Comparison of ENCODE assay signal across 21 cellular contexts in genomic region chr7:390761-391410, GRCh38.
DNase-seq lines count a peak whose midpoint lies in the region; ATAC-seq and TF ChIP-seq lines count a peak whose summit lies in the region.
"Had no signal": no experiment of that assay in that cellular context is flagged by ENCODE, and none has a peak within 500 bp of the region (broad histone marks: within the 10 kb centered on the region; RNA-seq: fewer than 3 reads in every experiment).

No MANE protein-coding gene starts in this region.

- no peaks in the 10 kb centered on the region for H3K27me3 Mint-ChIP-seq in type B pancreatic cell
- H3K27me3 Mint-ChIP-seq in activated CD4-positive, alpha-beta T cell treated with anti-CD3 and anti-CD28 coated beads for 36 hours = peaks cover 2% of the 10 kb centered on the region
- H3K27me3 Mint-ChIP-seq: activated naive CD8-positive, alpha-beta T cell had no signal

- TF ChIP-seq CTCF in GM13976 (IDR thresholded peaks at IDR 0.05; ENCODE audit: borderline replicate concordance, control extremely low read depth, extremely low read depth, insufficient read depth, missing control alignments) (no peak), heart left ventricle (IDR thresholded peaks at IDR 0.05) (no peak), ovary (IDR thresholded peaks at IDR 0.05) (no peak), type B pancreatic cell (conservative IDR thresholded peaks at IDR 0.05) (no peak)

- in situ Hi-C loops in GM13976 (cut with MboI; ENCODE audit: low sequenced_read_pairs, unreplicated experiment) = no loop called here

- ATAC-seq in heart left ventricle = peak in 1 of 4 donors; percentile 11
- ATAC-seq in activated CD4-positive, alpha-beta T cell treated with anti-CD3 and anti-CD28 coated beads for 36 hours = no peak
- ATAC-seq: activated T-cell treated with anti-CD3 and anti-CD28 coated beads, Interleukin-2, amount 50 U/mL, for 72 hours had no signal

- H3K4me1 Mint-ChIP-seq in type B pancreatic cell (ENCODE audit: unreplicated experiment) = no peaks in the 10 kb centered on the region
- H3K4me1 Mint-ChIP-seq in activated CD4-positive, alpha-beta T cell treated with anti-CD3 and anti-CD28 coated beads for 36 hours = no peaks in the 10 kb centered on the region

- no peaks in the 10 kb centered on the region for H3K27me3 ChIP-seq in BLaER1
- H3K27me3 ChIP-seq in heart left ventricle = no peaks in the 10 kb centered on the region
- H3K27me3 ChIP-seq in ovary = no peaks in the 10 kb centered on the region

- peak overlapping the region; percentile 83 for H3K4me2 ChIP-seq in BLaER1

- POLR2A ChIA-PET in activated CD4-positive, alpha-beta T cell treated with anti-CD3 and anti-CD28 coated beads for 36 hours (lab: Charles Lee) = no interaction called here

- peaks cover 25% of the 10 kb centered on the region for H3K4me1 ChIP-seq in BLaER1
- peaks cover 0 to 9% (median 0%) of the 10 kb centered on the region in 12 donors for H3K4me1 ChIP-seq in heart left ventricle
- H3K4me1 ChIP-seq in ovary (ENCODE audit: insufficient read depth) = no peaks in the 10 kb centered on the region
- H3K4me1 ChIP-seq: Caco-2 had no signal

- DNase-seq in GM13976 (ENCODE audit: low spot score) (peak; percentile 22), heart left ventricle (peak; percentile 5 to 54 (median 12)), ovary (peak in 3 of 5 donors; percentile 9 to 17 (median 11)), type B pancreatic cell (ENCODE audit: extremely low spot score, unreplicated experiment) (no peak)
- no peak for DNase-seq in activated CD4-positive, alpha-beta T cell treated with anti-CD3 and anti-CD28 coated beads for 1 hour
- DNase-seq in activated CD4-positive, alpha-beta T cell treated with anti-CD3 and anti-CD28 coated beads for 36 hours = no peak
- DNase-seq: activated CD4-positive, alpha-beta T cell treated with anti-CD3 and anti-CD28 coated beads, Interleukin-2, amount 50 U/mL, for 4 hours; activated T-cell treated with anti-CD3 and anti-CD28 coated beads, Interleukin-2, amount 50 U/mL, for 72 hours; AML-193; cortex of kidney; EL; hippocampal formation; Kasumi-1; NCI-H1092; NCI-H2081; nephron progenitor cell had no signal

- H3K27ac ChIP-seq in BLaER1 = peak overlapping the region; percentile 65; the same call in 1 of the 2 replicates
- H3K27ac ChIP-seq in heart left ventricle = no peak overlapping the region
- H3K27ac ChIP-seq in ovary = no peak overlapping the region
- H3K27ac ChIP-seq: thoracic aorta had no signal

- TF ChIP-seq POLR2A in heart left ventricle (IDR thresholded peaks at IDR 0.05) (no peak), ovary (IDR thresholded peaks at IDR 0.05) (no peak)

- H3K9me3 ChIP-seq in BLaER1 = peaks cover 48% of the 10 kb centered on the region
- peaks cover 0 to 22% (median 9%) of the 10 kb centered on the region in 12 donors for H3K9me3 ChIP-seq in heart left ventricle
- no peaks in the 10 kb centered on the region for H3K9me3 ChIP-seq in ovary

- CTCF ChIA-PET in activated CD4-positive, alpha-beta T cell treated with anti-CD3 and anti-CD28 coated beads for 36 hours (lab: Charles Lee) = interaction anchor here (0.6 kb wide), 2 partner anchors 58 to 303 kb away, joined by 3 read pairs; no protein-coding TSS in a partner anchor

- peaks cover 7% of the 10 kb centered on the region for H3K9me3 Mint-ChIP-seq in type B pancreatic cell
- peaks cover 12% of the 10 kb centered on the region for H3K9me3 Mint-ChIP-seq in activated CD4-positive, alpha-beta T cell treated with anti-CD3 and anti-CD28 coated beads for 36 hours (ENCODE audit: low read depth)

- no peak overlapping the region for H3K4me3 Mint-ChIP-seq in type B pancreatic cell
- H3K4me3 Mint-ChIP-seq in activated CD4-positive, alpha-beta T cell treated with anti-CD3 and anti-CD28 coated beads for 36 hours = no peak overlapping the region
- H3K4me3 Mint-ChIP-seq: activated naive CD8-positive, alpha-beta T cell; activated T-cell treated with anti-CD3 and anti-CD28 coated beads, Interleukin-2, amount 50 U/mL, for 72 hours; mesothelial cell of epicardium; nephron progenitor cell had no signal

- no peaks in the 10 kb centered on the region for H3K36me3 ChIP-seq in BLaER1
- H3K36me3 ChIP-seq in heart left ventricle = no peaks in the 10 kb centered on the region
- no peaks in the 10 kb centered on the region for H3K36me3 ChIP-seq in ovary
- H3K36me3 ChIP-seq: thoracic aorta had no signal

- intact Hi-C loops in heart left ventricle (cut with DNase I) (loop anchor here in 1 of 10 donors (10.0 kb wide), 1 partner anchor 64 kb away; no protein-coding TSS in a partner anchor), ovary (cut with DNase I) (no loop called here)
- intact Hi-C loops in activated CD4-positive, alpha-beta T cell treated with anti-CD3 and anti-CD28 coated beads for 36 hours (cut with DNase I, micrococcal nuclease) = no loop called here

- H3K4me3 ChIP-seq in BLaER1 = no peak overlapping the region
- no peak overlapping the region for H3K4me3 ChIP-seq in heart left ventricle
- no peak overlapping the region for H3K4me3 ChIP-seq in ovary
- H3K4me3 ChIP-seq: thoracic aorta had no signal

- 81 to 93% (median 89%) methylated on average over 13 to 20 of the region's 20 CpGs for WGBS in heart left ventricle, 4 donors
- WGBS in ovary, 3 donors = 88 to 93% (median 89%) methylated on average over 20 of the region's 20 CpGs

- H3K9ac ChIP-seq in BLaER1 = no peak overlapping the region; the same call in 1 of the 2 replicates

- no peak overlapping the region for H3K27ac Mint-ChIP-seq in type B pancreatic cell
- H3K27ac Mint-ChIP-seq in activated CD4-positive, alpha-beta T cell treated with anti-CD3 and anti-CD28 coated beads for 36 hours = no peak overlapping the region
- H3K27ac Mint-ChIP-seq: activated naive CD8-positive, alpha-beta T cell; activated T-cell treated with anti-CD3 and anti-CD28 coated beads, Interleukin-2, amount 50 U/mL, for 72 hours; mesothelial cell of epicardium; nephron progenitor cell had no signal

- no peaks in the 10 kb centered on the region for H4K20me1 ChIP-seq in BLaER1

- TF ChIP-seq EP300 in ovary (IDR thresholded peaks at IDR 0.05) = no peak

- H3K36me3 Mint-ChIP-seq in type B pancreatic cell = peaks cover 3% of the 10 kb centered on the region
- peaks cover 2% of the 10 kb centered on the region for H3K36me3 Mint-ChIP-seq in activated CD4-positive, alpha-beta T cell treated with anti-CD3 and anti-CD28 coated beads for 36 hours (ENCODE audit: low read depth)

Comparison
In these comparisons a context has a peak if more than half of its experiments do, and no peak if none do; other contexts are left out.
1. DNase-seq: peak in GM13976 (single experiment), heart left ventricle (5 of 5) and ovary (3 of 5); none in type B pancreatic cell (single experiment), activated CD4-positive, alpha-beta T cell treated with anti-CD3 and anti-CD28 coated beads for 1 hour (single experiment) and activated CD4-positive, alpha-beta T cell treated with anti-CD3 and anti-CD28 coated beads for 36 hours (single experiment).